In genomic region chr1:9596419-9597123, GRCh38 we compare ENCODE assay signal across 20 cellular contexts. TPM values are rescaled to one million over a fixed set of nuclear protein-coding genes. Genes with fewer than 3 reads are reported as not detected.
A peak's percentile ranks its signal among the peaks of the same experiment; 100 is the strongest.
DNase-seq lines count a peak whose midpoint lies in the region; ATAC-seq, FAIRE-seq and TF ChIP-seq lines count a peak whose summit lies in the region.
"Had no signal": no experiment of that assay in that cellular context is flagged by ENCODE, and none has a peak within 500 bp of the region (broad histone marks: within the 10 kb centered on the region; RNA-seq: fewer than 3 reads in every experiment).

No MANE protein-coding gene starts in this region.

- H3K9ac ChIP-seq in K562 (ENCODE audit: insufficient read depth in 1 of 2, low read depth in 2 of 2, low read length in 2 of 2): peak overlapping the region in 1 of 2 experiments; percentile 54; a peak in 1 of 4 replicates
- H3K9ac ChIP-seq in liver (ENCODE audit: low read depth in 1 of 2, low read length in 2 of 2): no peak overlapping the region

- H3K4me3 ChIP-seq in K562 (no peak overlapping the region), liver (ENCODE audit: low read depth in 1 of 3, low read length in 3 of 3) (no peak overlapping the region)
- no peak overlapping the region for H3K4me3 ChIP-seq in CD8-positive, alpha-beta memory T cell (ENCODE audit: low read length)
- H3K4me3 ChIP-seq: esophagus muscularis mucosa, hepatocyte had no signal

- no peaks in the 10 kb centered on the region for H3K27me3 ChIP-seq in K562 (ENCODE audit: control insufficient read depth in 2 of 2, insufficient read depth in 2 of 2, low read length in 2 of 2)
- no peaks in the 10 kb centered on the region for H3K27me3 ChIP-seq in liver (ENCODE audit: control insufficient read depth in 4 of 4, insufficient read depth in 4 of 4, low read length in 3 of 4)
- H3K27me3 ChIP-seq in CD8-positive, alpha-beta memory T cell (ENCODE audit: insufficient read depth, low read length, poor library complexity, severe bottlenecking): no peaks in the 10 kb centered on the region
- H3K27me3 ChIP-seq: esophagus muscularis mucosa, hepatocyte had no signal

- CTCF ChIA-PET in K562 (lab: Yijun Ruan, JAX; ENCODE audit: low intra/inter-chr PET ratio): no interaction called here
- CTCF ChIA-PET in CD8-positive, alpha-beta memory T cell (lab: Charles Lee): no interaction called here

- no peak overlapping the region for H3K4me3 Mint-ChIP-seq in natural killer cell treated with Interleukin-12 subunit alpha and Interleukin-12 subunit beta and Interleukin-15 and Interleukin-18, amount 100 ng/mL, for 72 hours
- no peak overlapping the region for H3K4me3 Mint-ChIP-seq in natural killer cell
- H3K4me3 Mint-ChIP-seq in CD8-positive, alpha-beta memory T cell: no peak overlapping the region
- H3K4me3 Mint-ChIP-seq: activated CD8-positive, alpha-beta T cell treated with anti-CD3 and anti-CD28 coated beads, Interleukin-2, amount 10 ng/mL, durations not matched to agents 7 days and 5 days; HFFc6; WTC11 had no signal

- no peak for TF ChIP-seq CTCF in natural killer cell (IDR thresholded peaks at IDR 0.05)
- TF ChIP-seq CTCF in K562 (IDR thresholded peaks at IDR 0.05 in 2 of 3, conservative IDR thresholded peaks at IDR 0.05 in 1 of 3; ENCODE audit: insufficient read depth in 2 of 3, low read depth in 1 of 3, low read length in 3 of 3): no peak
- TF ChIP-seq CTCF in liver (IDR thresholded peaks at IDR 0.05; ENCODE audit: low read depth, low read length, missing input control): no peak

- peak; percentile 50 for DNase-seq in natural killer cell treated with Interleukin-12 subunit alpha and Interleukin-12 subunit beta and Interleukin-15 and Interleukin-18, amount 100 ng/mL, for 72 hours (ENCODE audit: low spot score)
- DNase-seq in natural killer cell: no peak
- DNase-seq in K562 (ENCODE audit: extremely low read depth in 1 of 4, low spot score in 3 of 4): no peak
- DNase-seq in RKO (ENCODE audit: low spot score): no peak
- no peak for DNase-seq in CD8-positive, alpha-beta memory T cell
- DNase-seq in NK-92 treated with Interleukin-12 subunit alpha and Interleukin-12 subunit beta, amount 100 ng/mL, for 24 hours (lab: John Stamatoyannopoulos, UW): no peak
- DNase-seq: activated CD8-positive, alpha-beta T cell treated with anti-CD3 and anti-CD28 coated beads, Interleukin-2, amount 10 ng/mL, durations not matched to agents 7 days and 5 days; AML-193; DMS153; HFFc6; KBM-7; NCI-H1092 treated with DMSO at 0.1 percent for 48 hours; NCI-H510A had no signal

- no peak overlapping the region for H3K27ac Mint-ChIP-seq in natural killer cell treated with Interleukin-12 subunit alpha and Interleukin-12 subunit beta and Interleukin-15 and Interleukin-18, amount 100 ng/mL, for 72 hours
- H3K27ac Mint-ChIP-seq in natural killer cell: no peak overlapping the region
- no peak overlapping the region for H3K27ac Mint-ChIP-seq in CD8-positive, alpha-beta memory T cell
- H3K27ac Mint-ChIP-seq: activated CD8-positive, alpha-beta T cell treated with anti-CD3 and anti-CD28 coated beads, Interleukin-2, amount 10 ng/mL, durations not matched to agents 7 days and 5 days; HFFc6 had no signal

- peaks cover 0 to 5% of the 10 kb centered on the region in 2 donors for H3K4me1 Mint-ChIP-seq in natural killer cell treated with Interleukin-12 subunit alpha and Interleukin-12 subunit beta and Interleukin-15 and Interleukin-18, amount 100 ng/mL, for 72 hours (ENCODE audit: low read depth in 2 of 2)
- peaks cover 0 to 13% of the 10 kb centered on the region in 2 donors for H3K4me1 Mint-ChIP-seq in natural killer cell
- H3K4me1 Mint-ChIP-seq in CD8-positive, alpha-beta memory T cell: peaks cover 3 to 16% (median 13%) of the 10 kb centered on the region in 3 donors

- WGBS in K562 (ENCODE audit: insufficient coverage, low coverage, missing lambda C conversion rate): 89% methylated on average over 27 of the region's 27 CpGs
- 87% methylated on average over 27 of the region's 27 CpGs for WGBS in liver

- no peaks in the 10 kb centered on the region for H3K36me3 Mint-ChIP-seq in natural killer cell treated with Interleukin-12 subunit alpha and Interleukin-12 subunit beta and Interleukin-15 and Interleukin-18, amount 100 ng/mL, for 72 hours
- H3K36me3 Mint-ChIP-seq in natural killer cell: no peaks in the 10 kb centered on the region
- peaks cover 0 to 41% (median 0%) of the 10 kb centered on the region in 3 donors for H3K36me3 Mint-ChIP-seq in CD8-positive, alpha-beta memory T cell

- H3K9me3 ChIP-seq in K562 (replicated peaks; ENCODE audit: control insufficient read depth, insufficient read depth, low read depth, low read length) (no peaks in the 10 kb centered on the region), liver (ENCODE audit: control insufficient read depth in 4 of 4, low read length in 3 of 4) (no peaks in the 10 kb centered on the region)
- H3K9me3 ChIP-seq in CD8-positive, alpha-beta memory T cell (ENCODE audit: low read length): no peaks in the 10 kb centered on the region
- H3K9me3 ChIP-seq: esophagus muscularis mucosa had no signal

- H3K36me3 ChIP-seq in K562 (ENCODE audit: control insufficient read depth, insufficient read depth, low read length) (peaks cover 70% of the 10 kb centered on the region; the same call in 2 of the 3 replicates), liver (ENCODE audit: control insufficient read depth in 4 of 4, insufficient read depth in 3 of 4, low read depth in 1 of 4, low read length in 3 of 4) (peaks cover 0 to 7% (median 5%) of the 10 kb centered on the region in 4 donors)
- no peaks in the 10 kb centered on the region for H3K36me3 ChIP-seq in CD8-positive, alpha-beta memory T cell (ENCODE audit: insufficient read depth, low read length)

- POLR2A ChIA-PET in K562 (lab: Yijun Ruan, JAX): interaction anchor here (0.6 to 2.6 kb wide), 4 partner anchors 16 to 162 kb away, joined by 3 to 14 read pairs (median 4); no protein-coding TSS in a partner anchor
- POLR2A ChIA-PET in CD8-positive, alpha-beta memory T cell (lab: Charles Lee): no interaction called here

- no peaks in the 10 kb centered on the region for H3K9me3 Mint-ChIP-seq in natural killer cell treated with Interleukin-12 subunit alpha and Interleukin-12 subunit beta and Interleukin-15 and Interleukin-18, amount 100 ng/mL, for 72 hours
- H3K9me3 Mint-ChIP-seq in natural killer cell: no peaks in the 10 kb centered on the region
- H3K9me3 Mint-ChIP-seq in CD8-positive, alpha-beta memory T cell: no peaks in the 10 kb centered on the region
- H3K9me3 Mint-ChIP-seq: HFFc6, WTC11 had no signal

- ATAC-seq in natural killer cell treated with Interleukin-12 subunit alpha and Interleukin-12 subunit beta and Interleukin-15 and Interleukin-18, amount 100 ng/mL, for 72 hours: no peak
- ATAC-seq in natural killer cell (no peak), K562 (no peak), GM21619 (IDR thresholded peaks at IDR 0.05; ENCODE audit: unreplicated experiment) (no peak)
- ATAC-seq: activated CD8-positive, alpha-beta T cell treated with anti-CD3 and anti-CD28 coated beads, Interleukin-2, amount 10 ng/mL, durations not matched to agents 7 days and 5 days; Panc1; WTC11 had no signal

- in situ Hi-C loops in K562 (cut with MboI): no loop called here

- H3K9me1 ChIP-seq in K562 (ENCODE audit: control insufficient read depth, insufficient read depth, low read length): peaks cover 12% of the 10 kb centered on the region

- H3K27ac ChIP-seq in K562 (ENCODE audit: extremely low read depth, low read depth, low read length) (no peak overlapping the region), liver (ENCODE audit: low read depth in 1 of 2, low read length in 2 of 2) (no peak overlapping the region)
- H3K27ac ChIP-seq in CD8-positive, alpha-beta memory T cell (ENCODE audit: low read depth, low read length): no peak overlapping the region
- H3K27ac ChIP-seq: hepatocyte had no signal

- H3K4me1 ChIP-seq in K562 (replicated peaks in 1 of 2; ENCODE audit: control insufficient read depth in 2 of 2, insufficient read depth in 2 of 2, low read length in 2 of 2): peaks cover 17 to 57% of the 10 kb centered on the region in 2 experiments
- peaks cover 2 to 19% (median 6%) of the 10 kb centered on the region in 4 donors for H3K4me1 ChIP-seq in liver (ENCODE audit: control insufficient read depth in 4 of 4, insufficient read depth in 4 of 4, low read length in 3 of 4)
- peaks cover 10% of the 10 kb centered on the region for H3K4me1 ChIP-seq in CD8-positive, alpha-beta memory T cell (ENCODE audit: insufficient read depth, low read length)

- no peak for FAIRE-seq in K562 (lab: Jason Lieb, UNC)
- FAIRE-seq: GM18507 had no signal

- H2AFZ ChIP-seq in K562 (ENCODE audit: low read depth, low read length): no peak overlapping the region
- H2AFZ ChIP-seq: hepatocyte had no signal

- no TSS peak for BruUV-seq in K562 (replicated peaks; lab: Mats Ljungman, UMichigan)

- TF ChIP-seq RAD21 in K562 (CRISPR knock-in tag; conservative IDR thresholded peaks at IDR 0.05 in 1 of 2, IDR thresholded peaks at IDR 0.05 in 1 of 2): no peak
- no peak for TF ChIP-seq RAD21 in liver (IDR thresholded peaks at IDR 0.05)

- TF ChIP-seq EP300 in K562 (IDR thresholded peaks at IDR 0.05; ENCODE audit: low read length): no peak

- intact Hi-C loops in natural killer cell (cut with micrococcal nuclease): no loop called here
- intact Hi-C loops in K562 (cut with micrococcal nuclease): no loop called here

- H3K27me3 Mint-ChIP-seq in natural killer cell treated with Interleukin-12 subunit alpha and Interleukin-12 subunit beta and Interleukin-15 and Interleukin-18, amount 100 ng/mL, for 72 hours: no peaks in the 10 kb centered on the region
- no peaks in the 10 kb centered on the region for H3K27me3 Mint-ChIP-seq in natural killer cell (ENCODE audit: low read depth in 2 of 2)
- H3K27me3 Mint-ChIP-seq in CD8-positive, alpha-beta memory T cell: no peaks in the 10 kb centered on the region

- H3K4me2 ChIP-seq in K562 (ENCODE audit: insufficient read depth, low read length): no peak overlapping the region
- H3K4me2 ChIP-seq: hepatocyte had no signal

- H3K79me2 ChIP-seq in K562 (ENCODE audit: control insufficient read depth, insufficient read depth, low read length): peaks cover 42% of the 10 kb centered on the region

- no peak for TF ChIP-seq POLR2A in K562 (conservative IDR thresholded peaks at IDR 0.05)

- peaks cover 37% of the 10 kb centered on the region for H4K20me1 ChIP-seq in K562 (replicated peaks; ENCODE audit: control insufficient read depth, insufficient read depth, low read length)

RNA-seq across cellular contexts. Expression of gene TMEM201, which starts 7.9 kb away (rescaled TPM):
- 10 to 100 TPM; 16.5 to 51.0 TPM for total RNA-seq in natural killer cell treated with Interleukin-12 subunit alpha and Interleukin-12 subunit beta and Interleukin-15 and Interleukin-18, amount 100 ng/mL, for 72 hours
- total RNA-seq in natural killer cell (10 to 100 TPM in 1 of 3 donors, 1 to 10 TPM in 2; 7.3 to 10.2 (median 8.8) TPM), K562 (2014; rRNA removed) (9.0 and 16.5 TPM in 2 replicates), K562 (2014; rRNA removed; fragmentation: Illumina TruSeq; extraction: Trizol) (1.9 and 3.0 TPM in 2 replicates), K562 (2015; rRNA removed; fragmentation: Illumina TruSeq; extraction: Trizol) (7.4 and 9.0 TPM in 2 replicates), K562 (2021) (48.8 and 51.3 TPM in 2 replicates), liver (1 to 10 TPM; 2.9 to 3.5 TPM)
- 31.6 and 91.3 TPM in 2 replicates for total RNA-seq in K562 (2011; cell fraction: chromatin; rRNA removed; ENCODE audit: low replicate concordance)
- total RNA-seq in K562 (2011; cell fraction: nucleolus; rRNA removed): 68.6 and 78.7 TPM in 2 replicates
- 48.5 and 50.3 TPM in 2 replicates for total RNA-seq in K562 (2011; cell fraction: nucleoplasm; rRNA removed)
- polyA plus RNA-seq in K562 (2011; rRNA removed) (2.3 and 3.9 TPM in 2 replicates), K562 (2014; fragmentation: Illumina TruSeq; extraction: Trizol) (10.3 and 24.1 TPM in 2 replicates), K562 (2014; fragmentation: Nextera tagmentation; extraction: Ambion mirVana) (under 1 TPM; 0.42 to 0.46 TPM), K562 (2014; rRNA removed) (14.7 and 15.4 TPM in 2 replicates), liver (1 to 10 TPM; 1.5 to 2.8 TPM)
- polyA plus RNA-seq in K562 (2011; cell fraction: cytosol; rRNA removed): 3.0 and 6.9 TPM in 2 replicates
- polyA plus RNA-seq in K562 (2011; cell fraction: nucleus; rRNA removed): 15.1 and 27.9 TPM in 2 replicates
- 18.3 and 22.2 TPM in 2 replicates for polyA plus RNA-seq in K562 (2012)
- polyA minus RNA-seq in K562 (2011; rRNA and poly(A)+ RNA removed): 2.8 and 4.0 TPM in 2 replicates
- 15.2 and 18.0 TPM in 2 replicates for polyA minus RNA-seq in K562 (2011; cell fraction: cytosol; rRNA and poly(A)+ RNA removed)
- polyA minus RNA-seq in K562 (2011; cell fraction: nucleus; rRNA and poly(A)+ RNA removed): 19.2 and 21.4 TPM in 2 replicates
- total RNA-seq in CD8-positive, alpha-beta memory T cell: 10 to 100 TPM; 32.2 to 32.8 TPM
- 2.8 TPM for polyA plus RNA-seq in CD8-positive, alpha-beta memory T cell

RNA-seq across cellular contexts. Expression of gene PIK3CD, which starts 55.0 kb away (rescaled TPM):
- 100 to 1,000 TPM; 273 to 444 TPM for total RNA-seq in natural killer cell treated with Interleukin-12 subunit alpha and Interleukin-12 subunit beta and Interleukin-15 and Interleukin-18, amount 100 ng/mL, for 72 hours
- total RNA-seq in natural killer cell (100 to 1,000 TPM; 171 to 240 (median 198) TPM), K562 (2014; rRNA removed) (7.4 and 15.2 TPM in 2 replicates), K562 (2014; rRNA removed; fragmentation: Illumina TruSeq; extraction: Trizol) (4.4 and 5.1 TPM in 2 replicates), K562 (2015; rRNA removed; fragmentation: Illumina TruSeq; extraction: Trizol) (7.2 and 8.2 TPM in 2 replicates), K562 (2021) (19.5 and 20.8 TPM in 2 replicates), liver (10 to 100 TPM in 1 of 2 donors, 1 to 10 TPM in 1; 4.8 to 11.3 TPM)
- total RNA-seq in K562 (2011; cell fraction: chromatin; rRNA removed; ENCODE audit: low replicate concordance): 17.5 and 44.3 TPM in 2 replicates
- 32.4 and 33.3 TPM in 2 replicates for total RNA-seq in K562 (2011; cell fraction: nucleolus; rRNA removed)
- total RNA-seq in K562 (2011; cell fraction: nucleoplasm; rRNA removed): 16.6 and 20.1 TPM in 2 replicates
- polyA plus RNA-seq in K562 (2011; rRNA removed) (5.6 and 14.8 TPM in 2 replicates), K562 (2014; fragmentation: Illumina TruSeq; extraction: Trizol) (9.5 and 12.5 TPM in 2 replicates), K562 (2014; fragmentation: Nextera tagmentation; extraction: Ambion mirVana) (1 to 10 TPM; 1.8 to 2.0 TPM), K562 (2014; rRNA removed) (10.8 and 11.1 TPM in 2 replicates), liver (1 to 10 TPM; 1.8 to 2.0 TPM)
- 8.3 and 11.4 TPM in 2 replicates for polyA plus RNA-seq in K562 (2011; cell fraction: cytosol; rRNA removed)
- 24.4 and 38.0 TPM in 2 replicates for polyA plus RNA-seq in K562 (2011; cell fraction: nucleus; rRNA removed)
- 11.3 and 21.5 TPM in 2 replicates for polyA plus RNA-seq in K562 (2012)
- 5.2 and 8.9 TPM in 2 replicates for polyA minus RNA-seq in K562 (2011; rRNA and poly(A)+ RNA removed)
- polyA minus RNA-seq in K562 (2011; cell fraction: cytosol; rRNA and poly(A)+ RNA removed): 7.1 and 15.0 TPM in 2 replicates
- 12.5 and 24.8 TPM in 2 replicates for polyA minus RNA-seq in K562 (2011; cell fraction: nucleus; rRNA and poly(A)+ RNA removed)
- 100 to 1,000 TPM; 157 to 165 TPM for total RNA-seq in CD8-positive, alpha-beta memory T cell
- polyA plus RNA-seq in CD8-positive, alpha-beta memory T cell: 109 TPM

RNA-seq across cellular contexts. Expression of gene SLC25A33, which starts 57.3 kb away (rescaled TPM):
- total RNA-seq in natural killer cell treated with Interleukin-12 subunit alpha and Interleukin-12 subunit beta and Interleukin-15 and Interleukin-18, amount 100 ng/mL, for 72 hours: 10 to 100 TPM in 1 of 2 donors, 1 to 10 TPM in 1; 7.1 to 13.6 TPM
- total RNA-seq in natural killer cell: 1 to 10 TPM; 7.0 to 9.0 (median 7.6) TPM
- total RNA-seq in K562 (2011; cell fraction: chromatin; rRNA removed; ENCODE audit: low replicate concordance): 13.1 and 13.7 TPM in 2 replicates
- total RNA-seq in K562 (2011; cell fraction: nucleolus; rRNA removed): 11.7 and 12.3 TPM in 2 replicates
- total RNA-seq in K562 (2011; cell fraction: nucleoplasm; rRNA removed): 13.1 and 21.5 TPM in 2 replicates
- 22.7 and 23.5 TPM in 2 replicates for total RNA-seq in K562 (2014; rRNA removed)
- 23.5 and 24.2 TPM in 2 replicates for total RNA-seq in K562 (2014; rRNA removed; fragmentation: Illumina TruSeq; extraction: Trizol)
- 17.6 and 19.2 TPM in 2 replicates for total RNA-seq in K562 (2015; rRNA removed; fragmentation: Illumina TruSeq; extraction: Trizol)
- total RNA-seq in K562 (2021): 20.7 and 20.9 TPM in 2 replicates
- polyA plus RNA-seq in K562 (2011; rRNA removed): 11.9 and 14.9 TPM in 2 replicates
- polyA plus RNA-seq in K562 (2011; cell fraction: cytosol; rRNA removed): 10.0 and 13.1 TPM in 2 replicates
- 6.2 and 7.7 TPM in 2 replicates for polyA plus RNA-seq in K562 (2011; cell fraction: nucleus; rRNA removed)
- 10.1 and 13.7 TPM in 2 replicates for polyA plus RNA-seq in K562 (2012)
- 15.3 and 16.5 TPM in 2 replicates for polyA plus RNA-seq in K562 (2014; fragmentation: Illumina TruSeq; extraction: Trizol)
- polyA plus RNA-seq in K562 (2014; fragmentation: Nextera tagmentation; extraction: Ambion mirVana): 1 to 10 TPM; 3.2 to 6.4 TPM
- polyA plus RNA-seq in K562 (2014; rRNA removed): 17.5 and 21.6 TPM in 2 replicates
- polyA minus RNA-seq in K562 (2011; rRNA and poly(A)+ RNA removed): 11.2 and 12.4 TPM in 2 replicates
- polyA minus RNA-seq in K562 (2011; cell fraction: cytosol; rRNA and poly(A)+ RNA removed): 8.6 and 9.5 TPM in 2 replicates
- 4.7 and 5.8 TPM in 2 replicates for polyA minus RNA-seq in K562 (2011; cell fraction: nucleus; rRNA and poly(A)+ RNA removed)
- total RNA-seq in liver: 10 to 100 TPM in 1 of 2 donors, 1 to 10 TPM in 1; 6.9 to 19.1 TPM
- polyA plus RNA-seq in liver: 10 to 100 TPM in 1 of 2 donors, 1 to 10 TPM in 1; 9.0 to 12.3 TPM
- 10 to 100 TPM; 12.8 to 12.9 TPM for total RNA-seq in CD8-positive, alpha-beta memory T cell
- polyA plus RNA-seq in CD8-positive, alpha-beta memory T cell: 6.5 TPM
